In genomic region chr2:58436842-58437241, GRCh38 we compare ENCODE assay signal across 1 cellular context.
TF ChIP-seq lines count a peak whose summit lies in the region.

No MANE protein-coding gene starts in this region.

TF ChIP-seq in WTC11, 78 proteins besides CTCF, POLR2A, EP300 and RAD21 (continued from another document):
- no peak for TF ChIP-seq ZNF425 (CRISPR knock-in tag; conservative IDR thresholded peaks at IDR 0.05)
- no peak for TF ChIP-seq ZNF423 (CRISPR knock-in tag; IDR thresholded peaks at IDR 0.05)
- TF ChIP-seq GRHL2 (CRISPR knock-in tag; IDR thresholded peaks at IDR 0.05; ENCODE audit: insufficient replicate concordance, severe bottlenecking): no peak
- TF ChIP-seq IRF2 (CRISPR knock-in tag; IDR thresholded peaks at IDR 0.05; ENCODE audit: borderline replicate concordance, low read depth): no peak
- no peak for TF ChIP-seq PRDM15 (CRISPR knock-in tag; IDR thresholded peaks at IDR 0.05)
- TF ChIP-seq CDX4 (CRISPR knock-in tag; IDR thresholded peaks at IDR 0.05; ENCODE audit: borderline replicate concordance): no peak
- no peak for TF ChIP-seq ZNF396 (CRISPR knock-in tag; IDR thresholded peaks at IDR 0.05; ENCODE audit: borderline replicate concordance)
